In the genomic region with DNA sequence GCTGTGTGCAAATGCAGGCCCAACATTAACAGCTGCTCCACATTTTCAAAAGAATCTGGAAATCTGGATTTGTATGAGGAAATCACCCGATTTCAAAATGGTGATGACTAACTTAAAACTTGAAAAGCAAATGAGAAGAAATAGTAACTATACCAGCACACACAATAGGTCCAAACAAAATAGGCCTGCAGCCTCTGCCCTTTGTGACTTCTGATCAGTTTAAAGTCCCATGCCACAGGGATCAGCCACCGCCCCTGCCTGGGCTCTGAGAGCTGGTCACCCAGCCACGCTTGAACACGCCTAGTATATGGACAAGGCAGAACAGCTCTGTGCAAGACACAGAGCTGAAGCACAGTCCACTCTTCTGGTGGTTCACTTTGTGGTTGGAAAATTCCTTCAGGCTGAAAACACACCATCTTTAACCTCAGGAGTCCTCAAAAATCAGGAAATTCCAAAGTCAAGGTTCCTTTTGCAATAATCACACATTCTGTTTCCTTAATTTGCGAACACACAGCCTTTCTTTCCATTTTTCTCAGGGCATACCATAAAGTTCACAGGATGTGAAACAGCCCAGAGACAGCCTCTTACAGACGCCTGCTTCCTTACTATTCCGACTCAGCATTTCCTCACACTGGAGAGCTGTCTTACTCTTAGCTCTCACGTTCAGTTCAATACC, we compare ENCODE assay signal across 14 cellular contexts.
A peak's percentile ranks its signal among the peaks of the same experiment; 100 is the strongest.
DNase-seq lines count a peak whose midpoint lies in the region; ATAC-seq and TF ChIP-seq lines count a peak whose summit lies in the region.
"Had no signal": no experiment of that assay in that cellular context is flagged by ENCODE, and none has a peak within 500 bp of the region (broad histone marks: within the 10 kb centered on the region; RNA-seq: fewer than 3 reads in every experiment).

No MANE protein-coding gene starts in this region.

- H3K9me3 ChIP-seq in mucosa of descending colon: no peaks in the 10 kb centered on the region

- POLR2A ChIA-PET in HEK293T (lab: Yijun Ruan, JAX): no interaction called here

- H3K36me3 ChIP-seq in mucosa of descending colon (ENCODE audit: low read depth): no peaks in the 10 kb centered on the region

- DNase-seq in AG20443 (ENCODE audit: low spot score) (peak; percentile 74), RPMI7951 (ENCODE audit: low read depth) (peak; percentile 87), epithelial cell of esophagus (ENCODE audit: low read depth) (peak; percentile 71), mucosa of descending colon (no peak), NCI-H446 (lab: John Stamatoyannopoulos, UW) (no peak), HEK293T (ENCODE audit: extremely low spot score) (no peak), cerebellar cortex (ENCODE audit: low spot score) (no peak)
- DNase-seq: activated CD4-positive, alpha-beta T cell treated with anti-CD3 and anti-CD28 coated beads, Interleukin-2, amount 10 ng/mL, durations not matched to agents 24 days and 14 days; CD8-positive, alpha-beta T cell; erythroblast; NCI-H187 treated with DMSO at 0.1 percent for 48 hours; stimulated activated CD4-positive, alpha-beta T cell treated with anti-CD3 and anti-CD28 coated beads, Interleukin-2, amount 100 ng/mL, for 24 hours had no signal

- TF ChIP-seq CTCF in epithelial cell of esophagus (IDR thresholded peaks at IDR 0.05; ENCODE audit: insufficient read depth, low read depth, low read length, missing control alignments) (no peak), mucosa of descending colon (IDR thresholded peaks at IDR 0.05) (no peak)

- ATAC-seq in mucosa of descending colon (peak; percentile 25), GM19397 (IDR thresholded peaks at IDR 0.05; ENCODE audit: unreplicated experiment) (no peak)
- ATAC-seq: activated naive CD4-positive, alpha-beta T cell treated with anti-CD3 and anti-CD28 coated beads, Interleukin-2, amount 50 U/mL, for 72 hours; CD8-positive, alpha-beta T cell had no signal

- H3K4me1 ChIP-seq in mucosa of descending colon (ENCODE audit: low read depth): no peaks in the 10 kb centered on the region

- intact Hi-C loops in mucosa of descending colon (cut with DNase I, micrococcal nuclease): no loop called here

- H3K4me3 ChIP-seq in epithelial cell of esophagus (ENCODE audit: low read length) (no peak overlapping the region), mucosa of descending colon (no peak overlapping the region)

- CTCF ChIA-PET in HEK293T (lab: Yijun Ruan, JAX): interaction anchor here (0.6 kb wide), 1 partner anchor 8 kb away, joined by 3 read pairs; no protein-coding TSS in a partner anchor

TF ChIP-seq in HEK293T, 16 proteins besides CTCF, POLR2A, EP300 and RAD21:
- TF ChIP-seq ZNF384 (IDR thresholded peaks at IDR 0.05): no peak
- no peak for TF ChIP-seq FOXA1 (IDR thresholded peaks at IDR 0.05)
- TF ChIP-seq CTBP1 (IDR thresholded peaks at IDR 0.05; ENCODE audit: borderline replicate concordance): no peak
- TF ChIP-seq NFRKB (IDR thresholded peaks at IDR 0.05): no peak
- no peak for TF ChIP-seq ELF4 (IDR thresholded peaks at IDR 0.05)
- TF ChIP-seq TARDBP (IDR thresholded peaks at IDR 0.05): no peak
- TF ChIP-seq LEF1 (IDR thresholded peaks at IDR 0.05; ENCODE audit: borderline replicate concordance): no peak
- TF ChIP-seq, protein P1, sequence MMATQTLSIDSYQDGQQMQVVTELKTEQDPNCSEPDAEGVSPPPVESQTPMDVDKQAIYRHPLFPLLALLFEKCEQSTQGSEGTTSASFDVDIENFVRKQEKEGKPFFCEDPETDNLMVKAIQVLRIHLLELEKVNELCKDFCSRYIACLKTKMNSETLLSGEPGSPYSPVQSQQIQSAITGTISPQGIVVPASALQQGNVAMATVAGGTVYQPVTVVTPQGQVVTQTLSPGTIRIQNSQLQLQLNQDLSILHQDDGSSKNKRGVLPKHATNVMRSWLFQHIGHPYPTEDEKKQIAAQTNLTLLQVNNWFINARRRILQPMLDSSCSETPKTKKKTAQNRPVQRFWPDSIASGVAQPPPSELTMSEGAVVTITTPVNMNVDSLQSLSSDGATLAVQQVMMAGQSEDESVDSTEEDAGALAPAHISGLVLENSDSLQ (IDR thresholded peaks at IDR 0.05): no peak
- no peak for TF ChIP-seq FOXM1 (IDR thresholded peaks at IDR 0.05; ENCODE audit: borderline replicate concordance)
- TF ChIP-seq SUZ12 (IDR thresholded peaks at IDR 0.05): no peak
- no peak for TF ChIP-seq SP1 (IDR thresholded peaks at IDR 0.05)
- TF ChIP-seq ARNT (IDR thresholded peaks at IDR 0.05): no peak
- no peak for TF ChIP-seq L3MBTL2 (conservative IDR thresholded peaks at IDR 0.05)
- TF ChIP-seq HDGF (IDR thresholded peaks at IDR 0.05; ENCODE audit: borderline replicate concordance): no peak

Comparison
In these comparisons a context has a peak if more than half of its experiments do, and no peak if none do; other contexts are left out.
1. DNase-seq: peak in AG20443 (single experiment), RPMI7951 (single experiment) and epithelial cell of esophagus (single experiment); none in mucosa of descending colon (0 of 3), NCI-H446 (0 of 2), HEK293T (single experiment) and cerebellar cortex (single experiment).